8 cellular contexts compared by ENCODE assay signal in genomic region chr9:137406876-137407589, GRCh38. TPM values are rescaled to one million over a fixed set of nuclear protein-coding genes. Genes with fewer than 3 reads are reported as not detected.
DNase-seq lines count a peak whose midpoint lies in the region; ATAC-seq and TF ChIP-seq lines count a peak whose summit lies in the region.

No MANE protein-coding gene starts in this region.

- H3K27me3 ChIP-seq in AG04450 (ENCODE audit: control insufficient read depth, insufficient read depth, low read length) (no peaks in the 10 kb centered on the region), osteoblast (ENCODE audit: insufficient read depth, low read length) (no peaks in the 10 kb centered on the region)

- no peaks in the 10 kb centered on the region; the same call in 1 of the 2 replicates for H3K9me3 ChIP-seq in AG04450 (ENCODE audit: control insufficient read depth, insufficient read depth, low read length)
- no peaks in the 10 kb centered on the region for H3K9me3 ChIP-seq in osteoblast (ENCODE audit: low read depth, low read length)

- POLR2A ChIA-PET in AG04450 (lab: Yijun Ruan, JAX): no interaction called here

- intact Hi-C loops in activated naive CD4-positive, alpha-beta T cell treated with anti-CD3 and anti-CD28 coated beads for 36 hours (cut with micrococcal nuclease): loop anchor here (1.0 kb wide), 1 partner anchor 105 kb away; the partner anchor contains the start of gene NRARP

- H3K79me2 ChIP-seq in osteoblast (ENCODE audit: insufficient read depth, low read length): no peaks in the 10 kb centered on the region

- H3K27ac ChIP-seq in AG04450 (ENCODE audit: low read depth, low read length) (no peak overlapping the region), osteoblast (ENCODE audit: low read depth, low read length) (peak overlapping the region; percentile 56)

- no peaks in the 10 kb centered on the region for H3K27me3 Mint-ChIP-seq in activated naive CD4-positive, alpha-beta T cell treated with anti-CD3 and anti-CD28 coated beads for 36 hours (ENCODE audit: low read depth)
- no peaks in the 10 kb centered on the region for H3K27me3 Mint-ChIP-seq in type B pancreatic cell

- H3K4me3 ChIP-seq in AG04450 (ENCODE audit: low read depth, low read length): peak overlapping the region; percentile 48
- H3K4me3 ChIP-seq in osteoblast (ENCODE audit: insufficient read depth, low read length): peak overlapping the region; percentile 70

- H3K27ac Mint-ChIP-seq in activated naive CD4-positive, alpha-beta T cell treated with anti-CD3 and anti-CD28 coated beads for 36 hours: no peak overlapping the region
- H3K27ac Mint-ChIP-seq in type B pancreatic cell: no peak overlapping the region

- H3K36me3 ChIP-seq in osteoblast (ENCODE audit: insufficient read depth, low read length): no peaks in the 10 kb centered on the region

- H4K20me1 ChIP-seq in osteoblast (ENCODE audit: insufficient read depth, low read length): peaks cover 22% of the 10 kb centered on the region

- peak overlapping the region; percentile 56 for H2AFZ ChIP-seq in osteoblast (ENCODE audit: low read length)

- no peak for DNase-seq in AG04450 (ENCODE audit: low read depth, low spot score)
- peak; percentile 92 for DNase-seq in GM20000 (ENCODE audit: low spot score)
- peak; percentile 22 for DNase-seq in OCI-M1 (lab: John Stamatoyannopoulos, UW)
- peak; percentile 72 for DNase-seq in activated naive CD4-positive, alpha-beta T cell treated with anti-CD3 and anti-CD28 coated beads for 36 hours
- DNase-seq in germinal center (ENCODE audit: low spot score): peak; percentile 68
- peak; percentile 99 for DNase-seq in osteoblast (ENCODE audit: insufficient read length, low spot score, missing footprints)
- DNase-seq in type B pancreatic cell (ENCODE audit: extremely low spot score, unreplicated experiment): peak; percentile 85

- CTCF ChIA-PET in AG04450 (lab: Charles Lee): no interaction called here
- CTCF ChIA-PET in activated naive CD4-positive, alpha-beta T cell treated with anti-CD3 and anti-CD28 coated beads for 36 hours (lab: Charles Lee): interaction anchor here (0.9 kb wide), 1 partner anchor 10 kb away, joined by 3 read pairs; no protein-coding TSS in a partner anchor

- peaks cover 22% of the 10 kb centered on the region for H3K4me1 ChIP-seq in osteoblast (ENCODE audit: insufficient read depth, low read length)

- no peaks in the 10 kb centered on the region for H3K36me3 Mint-ChIP-seq in activated naive CD4-positive, alpha-beta T cell treated with anti-CD3 and anti-CD28 coated beads for 36 hours (ENCODE audit: low read depth)
- peaks cover 8% of the 10 kb centered on the region for H3K36me3 Mint-ChIP-seq in type B pancreatic cell

- peak overlapping the region; percentile 84 for H3K4me2 ChIP-seq in osteoblast (ENCODE audit: insufficient read depth, low read length)

- no peak overlapping the region for H3K4me3 Mint-ChIP-seq in activated naive CD4-positive, alpha-beta T cell treated with anti-CD3 and anti-CD28 coated beads for 36 hours
- H3K4me3 Mint-ChIP-seq in type B pancreatic cell: no peak overlapping the region

- H3K4me1 Mint-ChIP-seq in activated naive CD4-positive, alpha-beta T cell treated with anti-CD3 and anti-CD28 coated beads for 36 hours (ENCODE audit: low read depth): peaks cover 6% of the 10 kb centered on the region
- H3K4me1 Mint-ChIP-seq in type B pancreatic cell (ENCODE audit: unreplicated experiment): no peaks in the 10 kb centered on the region

- no peak for ATAC-seq in HG03457 (IDR thresholded peaks at IDR 0.05; ENCODE audit: unreplicated experiment)

- peak; percentile 66 for TF ChIP-seq CTCF in AG04450 (IDR thresholded peaks at IDR 0.05; ENCODE audit: low read depth, low read length)
- TF ChIP-seq CTCF in GM20000 (IDR thresholded peaks at IDR 0.05; ENCODE audit: extremely low read depth, missing control alignments): peak; percentile 60
- TF ChIP-seq CTCF in osteoblast (IDR thresholded peaks at IDR 0.05; ENCODE audit: extremely low read depth, low read depth, low read length): peak; percentile 51
- TF ChIP-seq CTCF in type B pancreatic cell (conservative IDR thresholded peaks at IDR 0.05): peak; percentile 91

- H3K9me3 Mint-ChIP-seq in activated naive CD4-positive, alpha-beta T cell treated with anti-CD3 and anti-CD28 coated beads for 36 hours: no peaks in the 10 kb centered on the region
- H3K9me3 Mint-ChIP-seq in type B pancreatic cell: no peaks in the 10 kb centered on the region

RNA-seq across cellular contexts. Expression of gene EXD3, which starts 15.9 kb away (rescaled TPM):
- polyA plus RNA-seq in AG04450 (2011; rRNA removed): 4.0 and 5.4 TPM in 2 replicates
- 1.5 and 1.7 TPM in 2 replicates for polyA minus RNA-seq in AG04450 (2011; rRNA and poly(A)+ RNA removed)
- total RNA-seq in activated naive CD4-positive, alpha-beta T cell treated with anti-CD3 and anti-CD28 coated beads for 36 hours: 10 to 100 TPM; 11.2 to 12.7 TPM
- total RNA-seq in osteoblast: 7.6 and 10.0 TPM in 2 replicates
- total RNA-seq in type B pancreatic cell (ENCODE audit: low replicate concordance): 15.5 and 19.5 TPM in 2 replicates

RNA-seq across cellular contexts. Expression of gene NOXA1, which starts 16.2 kb away (rescaled TPM):
- polyA plus RNA-seq in AG04450 (2011; rRNA removed): 0.06 and 0.09 TPM in 2 replicates
- polyA minus RNA-seq in AG04450 (2011; rRNA and poly(A)+ RNA removed): not detected in 2 replicates
- total RNA-seq in activated naive CD4-positive, alpha-beta T cell treated with anti-CD3 and anti-CD28 coated beads for 36 hours: 1 to 10 TPM; 1.0 to 1.2 TPM
- total RNA-seq in osteoblast (0.36 and 0.88 TPM in 2 replicates), type B pancreatic cell (ENCODE audit: low replicate concordance) (6.4 and 14.3 TPM in 2 replicates)

RNA-seq across cellular contexts. Expression of gene ENTPD8, which starts 34.1 kb away (rescaled TPM):
- not detected in 2 replicates for polyA plus RNA-seq in AG04450 (2011; rRNA removed)
- polyA minus RNA-seq in AG04450 (2011; rRNA and poly(A)+ RNA removed): not detected in 2 replicates
- not detected for total RNA-seq in activated naive CD4-positive, alpha-beta T cell treated with anti-CD3 and anti-CD28 coated beads for 36 hours
- total RNA-seq in osteoblast (not detected in 2 replicates), type B pancreatic cell (ENCODE audit: low replicate concordance) (2.1 and 3.5 TPM in 2 replicates)

RNA-seq across cellular contexts. Expression of gene NSMF, which starts 52.1 kb away (rescaled TPM):
- 20.7 and 27.6 TPM in 2 replicates for polyA plus RNA-seq in AG04450 (2011; rRNA removed)
- polyA minus RNA-seq in AG04450 (2011; rRNA and poly(A)+ RNA removed): 17.5 and 27.3 TPM in 2 replicates
- 10 to 100 TPM; 33.2 to 35.7 TPM for total RNA-seq in activated naive CD4-positive, alpha-beta T cell treated with anti-CD3 and anti-CD28 coated beads for 36 hours
- 19.2 and 22.4 TPM in 2 replicates for total RNA-seq in osteoblast
- total RNA-seq in type B pancreatic cell (ENCODE audit: low replicate concordance): 51.2 and 67.8 TPM in 2 replicates
